ENCODE assay signal across 8 cellular contexts in genomic region chr3:10025205-10026083, GRCh38. TPM values are rescaled to one million over a fixed set of nuclear protein-coding genes. Genes with fewer than 3 reads are reported as not detected.
A peak's percentile ranks its signal among the peaks of the same experiment; 100 is the strongest.
DNase-seq lines count a peak whose midpoint lies in the region; ATAC-seq and TF ChIP-seq lines count a peak whose summit lies in the region.

No MANE protein-coding gene starts in this region.

- peak overlapping the region; percentile 44 for H2AFZ ChIP-seq in mesenchymal stem cell (ENCODE audit: low read depth, low read length)

- no peak overlapping the region for H2BK5ac ChIP-seq in mesenchymal stem cell (ENCODE audit: low read depth, low read length, poor library complexity, severe bottlenecking)

- H2BK15ac ChIP-seq in mesenchymal stem cell (ENCODE audit: low read depth, poor library complexity, severe bottlenecking) = no peak overlapping the region

- H3K9me3 ChIP-seq in mesenchymal stem cell (ENCODE audit: control insufficient read depth, low read length) (no peaks in the 10 kb centered on the region), vagina (no peaks in the 10 kb centered on the region)

- ATAC-seq in Right ventricle myocardium inferior (no peak), left ventricle myocardium superior (no peak), GM18520 (IDR thresholded peaks at IDR 0.05; ENCODE audit: unreplicated experiment) (no peak)

- WGBS in mesenchymal stem cell = 32% methylated on average over 15 of the region's 19 CpGs

- H3K27me3 ChIP-seq in brain microvascular endothelial cell (replicated peaks) (no peaks in the 10 kb centered on the region), mesenchymal stem cell (ENCODE audit: control insufficient read depth in 1 of 2, insufficient read depth in 1 of 2, low read length in 2 of 2) (no peaks in the 10 kb centered on the region), vagina (no peaks in the 10 kb centered on the region)

- peak overlapping the region; percentile 71 to 77 for H3K4ac ChIP-seq in mesenchymal stem cell (ENCODE audit: low read depth in 1 of 2, low read length in 2 of 2)

- H3K27ac ChIP-seq in brain microvascular endothelial cell (peak overlapping the region; percentile 56), mesenchymal stem cell (ENCODE audit: low read length, poor library complexity, severe bottlenecking) (no peak overlapping the region), vagina (peak overlapping the region; percentile 71)

- peak overlapping the region; percentile 99 for H3K9ac ChIP-seq in mesenchymal stem cell (ENCODE audit: low read length)

- in situ Hi-C loops in brain microvascular endothelial cell (cut with HindIII; ENCODE audit: low pct_ligation_motif_present, low sequenced_read_pairs) = no loop called here

- intact Hi-C loops in Right ventricle myocardium inferior (cut with DNase I) = loop anchor here (1.0 to 10.0 kb wide), 2 partner anchors 39 to 199 kb away; partner anchors contain the start of gene EMC3
- intact Hi-C loops in left ventricle myocardium superior (cut with micrococcal nuclease) = no loop called here
- intact Hi-C loops in vagina (cut with DNase I) = loop anchor here (2.0 to 10.0 kb wide), 3 partner anchors 17 to 93 kb away; partner anchors contain the start of genes BRK1 and CRELD1

- H3K79me1 ChIP-seq in mesenchymal stem cell (replicated peaks; ENCODE audit: low read length, poor library complexity, severe bottlenecking) = peaks cover 16% of the 10 kb centered on the region

- DNase-seq in Right ventricle myocardium inferior (ENCODE audit: missing footprints) (peak; percentile 22), left ventricle myocardium superior (no peak), brain microvascular endothelial cell (no peak), mesenchymal stem cell (no peak), vagina (ENCODE audit: extremely low spot score in 2 of 2) (no peak), 8988T (no peak), KG1 (lab: John Stamatoyannopoulos, UW) (no peak)

- peak overlapping the region in 1 of 2 experiments; percentile 2 for H3K23ac ChIP-seq in mesenchymal stem cell (ENCODE audit: low read length in 2 of 2)

- no peak overlapping the region for H2BK12ac ChIP-seq in mesenchymal stem cell (ENCODE audit: low read length in 2 of 2)

- peaks cover 10% of the 10 kb centered on the region for H3K4me1 ChIP-seq in mesenchymal stem cell (ENCODE audit: control insufficient read depth, insufficient read depth, low read depth, low read length)
- H3K4me1 ChIP-seq in vagina = peaks cover 26% of the 10 kb centered on the region

- peak overlapping the region; percentile 96 for H3K4me3 ChIP-seq in brain microvascular endothelial cell (ENCODE audit: low read depth, low read length)
- H3K4me3 ChIP-seq in mesenchymal stem cell (ENCODE audit: insufficient read depth in 1 of 2, low read depth in 1 of 2, low read length in 2 of 2) = peak overlapping the region; percentile 75 to 100
- H3K4me3 ChIP-seq in vagina = peak overlapping the region; percentile 68 to 83

- no peak for TF ChIP-seq CTCF in brain microvascular endothelial cell (IDR thresholded peaks at IDR 0.05; ENCODE audit: low read depth, low read length, missing control alignments)
- no peak for TF ChIP-seq CTCF in vagina (IDR thresholded peaks at IDR 0.05)

- H4K8ac ChIP-seq in mesenchymal stem cell (ENCODE audit: low read length) = peak overlapping the region; percentile 83

- peak overlapping the region; percentile 66 for H3K4me2 ChIP-seq in mesenchymal stem cell (ENCODE audit: low read length, poor library complexity, severe bottlenecking)

- H3K36me3 ChIP-seq in brain microvascular endothelial cell (replicated peaks) (peaks cover 15% of the 10 kb centered on the region), mesenchymal stem cell (ENCODE audit: control insufficient read depth in 1 of 2, insufficient read depth in 2 of 2, low read depth in 1 of 2, low read length in 2 of 2) (peaks cover 22 to 31% of the 10 kb centered on the region in 2 experiments), vagina (peaks cover 0 to 34% of the 10 kb centered on the region in 2 donors)

- H2AK5ac ChIP-seq in mesenchymal stem cell (ENCODE audit: low read length, severe bottlenecking) = no peak overlapping the region

- H3K14ac ChIP-seq in mesenchymal stem cell (ENCODE audit: low read length in 2 of 2) = peak overlapping the region in 1 of 2 experiments; percentile 8

- H3K18ac ChIP-seq in mesenchymal stem cell (ENCODE audit: low read depth in 1 of 2, low read length in 2 of 2) = peak overlapping the region; percentile 29 to 63

- no peak overlapping the region for H2BK120ac ChIP-seq in mesenchymal stem cell (ENCODE audit: low read depth, low read length)

- no peak for TF ChIP-seq POLR2A in vagina (IDR thresholded peaks at IDR 0.05)

- H4K91ac ChIP-seq in mesenchymal stem cell (ENCODE audit: low read length) = peak overlapping the region; percentile 64

RNA-seq across cellular contexts. Expression of gene FANCD2, which starts 0.8 kb away (rescaled TPM):
- total RNA-seq in Right ventricle myocardium inferior (1.0 TPM), left ventricle myocardium superior (1.6 TPM), vagina (4.4 TPM)
- 2.6 TPM for polyA plus RNA-seq in mesenchymal stem cell (2013, experiment 1 of 2)
- polyA plus RNA-seq in mesenchymal stem cell (2013, experiment 2 of 2) = 2.8 TPM

RNA-seq across cellular contexts. Expression of gene EMC3, which starts 38.8 kb away (rescaled TPM):
- total RNA-seq in Right ventricle myocardium inferior (108 TPM), left ventricle myocardium superior (78.1 TPM), vagina (36.6 TPM)
- polyA plus RNA-seq in mesenchymal stem cell (2013, experiment 1 of 2) = 66.0 TPM
- polyA plus RNA-seq in mesenchymal stem cell (2013, experiment 2 of 2) = 68.3 TPM
